Comparison of ENCODE assay signal across 22 cellular contexts in genomic region chr18:58266291-58266690, GRCh38.
"Had no signal": no experiment of that assay in that cellular context is flagged by ENCODE, and none has a peak within 500 bp of the region (broad histone marks: within the 10 kb centered on the region; RNA-seq: fewer than 3 reads in every experiment).

No MANE protein-coding gene starts in this region.

- DNase-seq: activated CD4-positive, alpha-beta T cell treated with anti-CD3 and anti-CD28 coated beads for 48 hours; activated CD4-positive, alpha-beta T cell treated with anti-CD3 and anti-CD28 coated beads, Interleukin-2, amount 50 U/mL, for 48 hours; activated CD4-positive, CD25-positive, alpha-beta regulatory T cell treated with anti-CD3 and anti-CD28 coated beads, Interleukin-2, amount 50 U/mL, for 72 hours; activated CD8-positive, alpha-beta memory T cell treated with anti-CD3 and anti-CD28 coated beads, Interleukin-2, amount 10 ng/mL, durations not matched to agents 7 days and 5 days; activated effector memory CD4-positive, alpha-beta T cell treated with Interleukin-2 at 50 U/mL for 16 hours; activated naive CD4-positive, alpha-beta T cell; activated T-cell treated with anti-CD3 and anti-CD28 coated beads, Interleukin-2, amount 50 U/mL, for 24 hours; aorta; Kasumi-1; NCI-H1048; NCI-H2029; NCI-H2171 treated with DMSO at 0.1 percent for 48 hours; NCI-H345; NCI-H510A; NCI-H526 treated with DMSO at 0.1 percent for 48 hours; NCI-H82; OCI-M1; SIG-M5; T-helper 17 cell; T-helper 9 cell had no signal

- H3K4me3 ChIP-seq: K562 had no signal

- ATAC-seq: activated CD8-positive, alpha-beta memory T cell treated with anti-CD3 and anti-CD28 coated beads, Interleukin-2, amount 10 ng/mL, durations not matched to agents 7 days and 5 days; K562; T-helper 17 cell; WTC11 had no signal
